Comparison of ENCODE assay signal across 23 cellular contexts in genomic region chr4:141254326-141254725, GRCh38. TPM values are rescaled to one million over a fixed set of nuclear protein-coding genes. Genes with fewer than 3 reads are reported as not detected.
DNase-seq lines count a peak whose midpoint lies in the region; ATAC-seq, FAIRE-seq and TF ChIP-seq lines count a peak whose summit lies in the region.
"Had no signal": no experiment of that assay in that cellular context is flagged by ENCODE, and none has a peak within 500 bp of the region (broad histone marks: within the 10 kb centered on the region; RNA-seq: fewer than 3 reads in every experiment).

No MANE protein-coding gene starts in this region.

- H2BK20ac ChIP-seq in H1 (ENCODE audit: low read length): no peak overlapping the region

- H3K4me3 ChIP-seq in HepG2 (replicated peaks in 1 of 3; ENCODE audit: insufficient read depth in 1 of 3, low read depth in 2 of 3, low read length in 3 of 3) (no peak overlapping the region), right lobe of liver (no peak overlapping the region), MM.1S (ENCODE audit: low read length) (no peak overlapping the region), H1 (ENCODE audit: extremely low read depth in 1 of 4, insufficient read depth in 2 of 4, low read depth in 3 of 4, low read length in 4 of 4) (no peak overlapping the region), right cardiac atrium (ENCODE audit: low read length) (no peak overlapping the region), ovary (no peak overlapping the region)
- H3K4me3 ChIP-seq: sigmoid colon had no signal

- H2AK5ac ChIP-seq in H1 (ENCODE audit: low read depth, low read length): no peak overlapping the region

- H3K23me2 ChIP-seq in H1 (ENCODE audit: low read depth, low read length): no peaks in the 10 kb centered on the region

- no peak overlapping the region for H2BK12ac ChIP-seq in H1 (ENCODE audit: low read depth, low read length)

- POLR2A ChIA-PET in HepG2 (lab: Yijun Ruan, JAX) (no interaction called here), H1 (lab: Charles Lee; ENCODE audit: partially characterized antibody) (no interaction called here)

- no peaks in the 10 kb centered on the region for H4K20me1 ChIP-seq in HepG2 (ENCODE audit: insufficient read depth, low read length)
- no peaks in the 10 kb centered on the region for H4K20me1 ChIP-seq in MM.1S (ENCODE audit: insufficient read depth, low read length)
- H4K20me1 ChIP-seq in H1 (replicated peaks in 1 of 2; ENCODE audit: control insufficient read depth in 1 of 2, insufficient read depth in 2 of 2, low read length in 2 of 2): no peaks in the 10 kb centered on the region

- no peak for TF ChIP-seq EP300 in HepG2 (IDR thresholded peaks at IDR 0.05; ENCODE audit: low read depth in 2 of 2, low read length in 2 of 2)
- no peak for TF ChIP-seq EP300 in HepG2 (CRISPR knock-in tag; IDR thresholded peaks at IDR 0.05; ENCODE audit: borderline replicate concordance)
- TF ChIP-seq EP300 in H1 (IDR thresholded peaks at IDR 0.05; ENCODE audit: borderline replicate concordance in 1 of 2, low read depth in 2 of 2, low read length in 2 of 2): no peak
- TF ChIP-seq EP300 in ovary (IDR thresholded peaks at IDR 0.05): no peak

- intact Hi-C loops in HepG2 (cut with micrococcal nuclease; ENCODE audit: unreplicated experiment) (no loop called here), right lobe of liver (cut with DNase I) (no loop called here), right cardiac atrium (cut with DNase I) (no loop called here), ovary (cut with DNase I) (no loop called here)

- no peaks in the 10 kb centered on the region for H3K27me3 ChIP-seq in HepG2 (ENCODE audit: control insufficient read depth in 1 of 2, insufficient read depth in 2 of 2, low read length in 2 of 2)
- no peaks in the 10 kb centered on the region for H3K27me3 ChIP-seq in right lobe of liver
- no peaks in the 10 kb centered on the region for H3K27me3 ChIP-seq in MM.1S (replicated peaks; ENCODE audit: insufficient read depth, low read length)
- H3K27me3 ChIP-seq in H1 (replicated peaks in 1 of 4; ENCODE audit: control insufficient read depth in 3 of 4, extremely low read depth in 1 of 4, insufficient read depth in 3 of 4, low read length in 3 of 4): no peaks in the 10 kb centered on the region
- no peaks in the 10 kb centered on the region for H3K27me3 ChIP-seq in right cardiac atrium (ENCODE audit: control insufficient read depth, insufficient read depth)
- no peaks in the 10 kb centered on the region for H3K27me3 ChIP-seq in ovary
- H3K27me3 ChIP-seq: neutrophil, sigmoid colon had no signal

- TF ChIP-seq CTCF in HepG2 (CRISPR knock-in tag; IDR thresholded peaks at IDR 0.05) (no peak), right lobe of liver (IDR thresholded peaks at IDR 0.05) (no peak), MM.1S (IDR thresholded peaks at IDR 0.05; ENCODE audit: low read length) (peak; percentile 26), H1 (IDR thresholded peaks at IDR 0.05; ENCODE audit: control extremely low read depth in 1 of 3, insufficient read depth in 1 of 3, low read depth in 1 of 3, low read length in 3 of 3) (peak; percentile 18 to 52 (median 40); a peak in 2 of 4 replicates), ovary (IDR thresholded peaks at IDR 0.05) (no peak)

- no peak overlapping the region for H3K4ac ChIP-seq in H1 (replicated peaks; ENCODE audit: insufficient read length, low read depth, low read length)

- TF ChIP-seq RAD21 in HepG2 (CRISPR knock-in tag; IDR thresholded peaks at IDR 0.05): no peak
- TF ChIP-seq RAD21 in H1 (IDR thresholded peaks at IDR 0.05 in 1 of 2, conservative IDR thresholded peaks at IDR 0.05 in 1 of 2; ENCODE audit: low read depth in 2 of 2, low read length in 2 of 2): peak; percentile 22 to 36; a peak in 2 of 4 replicates

- H4K8ac ChIP-seq in H1 (ENCODE audit: extremely low read depth, insufficient read depth, low read length): peak overlapping the region; percentile 25; the same call in 1 of the 2 replicates

- H3K18ac ChIP-seq in H1 (ENCODE audit: extremely low read depth, low read length): no peak overlapping the region

- H4K5ac ChIP-seq in H1 (ENCODE audit: insufficient read length, low read depth, low read length): no peak overlapping the region

- no peak overlapping the region for H3K14ac ChIP-seq in H1 (ENCODE audit: insufficient read length)

- H3K79me2 ChIP-seq in HepG2 (ENCODE audit: insufficient read depth, low read length) (no peaks in the 10 kb centered on the region), MM.1S (ENCODE audit: low read length) (no peaks in the 10 kb centered on the region), H1 (ENCODE audit: control insufficient read depth in 1 of 2, insufficient read depth in 2 of 2, low read length in 2 of 2) (no peaks in the 10 kb centered on the region)

- H3K9me3 ChIP-seq in HepG2 (ENCODE audit: low read length) (no peaks in the 10 kb centered on the region), right lobe of liver (no peaks in the 10 kb centered on the region), MM.1S (replicated peaks; ENCODE audit: insufficient read depth, low read length) (no peaks in the 10 kb centered on the region), H1 (ENCODE audit: insufficient read depth in 2 of 2, low read depth in 1 of 2, low read length in 1 of 2) (no peaks in the 10 kb centered on the region), right cardiac atrium (ENCODE audit: control insufficient read depth, low read length) (no peaks in the 10 kb centered on the region), ovary (no peaks in the 10 kb centered on the region)
- H3K9me3 ChIP-seq: neutrophil, sigmoid colon had no signal

- no peak for DNase-seq in HepG2 (ENCODE audit: low spot score)
- DNase-seq in right lobe of liver: no peak
- no peak for DNase-seq in MM.1S
- no peak for DNase-seq in H1 (ENCODE audit: low read depth in 1 of 2, low spot score in 2 of 2)
- DNase-seq in hepatic stellate cell (ENCODE audit: low spot score): no peak
- DNase-seq in right cardiac atrium: no peak
- DNase-seq in ovary: no peak
- DNase-seq in dedifferentiated amniotic fluid mesenchymal stem cell (ENCODE audit: extremely low spot score): no peak
- DNase-seq: activated B cell treated with CpG ODN at 0.5 μM for 24 hours; activated effector memory CD4-positive, alpha-beta T cell treated with anti-CD3 and anti-CD28 coated beads, Interleukin-2, amount 50 U/mL, for 16 hours; amygdala; C1 segment of cervical spinal cord; DMS 273 treated with DMSO at 0.1 percent for 48 hours; foreskin fibroblast; left colon; NCI-H1694; NCI-H446 treated with DMSO at 0.1 percent for 48 hours; SHP77 treated with DMSO at 0.1 percent for 48 hours; sigmoid colon; stimulated activated CD4-positive, alpha-beta T cell treated with anti-CD3 and anti-CD28 coated beads, Interleukin-1b, Interleukin-23, amount 100 ng/mL, for 48 hours; T-helper 17 cell had no signal

- H3K9me2 ChIP-seq in MM.1S (replicated peaks; ENCODE audit: insufficient read depth, low read length): no peaks in the 10 kb centered on the region

- H3K27ac ChIP-seq in HepG2 (ENCODE audit: extremely low read length, insufficient read depth, low read length) (no peak overlapping the region), right lobe of liver (no peak overlapping the region), MM.1S (ENCODE audit: low read length) (no peak overlapping the region), H1 (ENCODE audit: low read depth, low read length) (no peak overlapping the region), right cardiac atrium (ENCODE audit: low read length) (no peak overlapping the region), ovary (no peak overlapping the region)
- H3K27ac ChIP-seq: neutrophil, sigmoid colon had no signal

- H2BK15ac ChIP-seq in H1 (ENCODE audit: low read length): no peak overlapping the region

- H3K9ac ChIP-seq in HepG2 (ENCODE audit: insufficient read depth, low read depth, low read length) (no peak overlapping the region), MM.1S (ENCODE audit: low read length) (no peak overlapping the region), H1 (replicated peaks in 1 of 4; ENCODE audit: extremely low read depth in 1 of 4, low read depth in 3 of 4, low read length in 3 of 4) (no peak overlapping the region)

- H3K4me2 ChIP-seq in HepG2 (ENCODE audit: low read depth, low read length): no peak overlapping the region
- H3K4me2 ChIP-seq in MM.1S (ENCODE audit: low read depth, low read length): no peak overlapping the region
- H3K4me2 ChIP-seq in H1 (ENCODE audit: insufficient read depth in 1 of 2, low read depth in 2 of 2, low read length in 2 of 2): no peak overlapping the region

- no peaks in the 10 kb centered on the region for H3K4me1 ChIP-seq in HepG2 (ENCODE audit: insufficient read depth, low read length)
- no peaks in the 10 kb centered on the region for H3K4me1 ChIP-seq in right lobe of liver
- peaks cover 14% of the 10 kb centered on the region for H3K4me1 ChIP-seq in MM.1S (ENCODE audit: low read length)
- H3K4me1 ChIP-seq in H1 (replicated peaks in 1 of 4; ENCODE audit: control insufficient read depth in 3 of 4, insufficient read depth in 4 of 4, low read length in 3 of 4): no peaks in the 10 kb centered on the region
- no peaks in the 10 kb centered on the region for H3K4me1 ChIP-seq in right cardiac atrium (ENCODE audit: control insufficient read depth, insufficient read depth, low read length)
- H3K4me1 ChIP-seq in ovary (ENCODE audit: insufficient read depth): no peaks in the 10 kb centered on the region
- H3K4me1 ChIP-seq: sigmoid colon had no signal

- H2BK120ac ChIP-seq in H1 (replicated peaks; ENCODE audit: low read depth, low read length): no peak overlapping the region

- H3K56ac ChIP-seq in H1 (replicated peaks; ENCODE audit: insufficient read length, low read depth, low read length): no peak overlapping the region

- no peak overlapping the region for H4K91ac ChIP-seq in H1 (replicated peaks; ENCODE audit: insufficient read length, low read length)

- TF ChIP-seq POLR2A in HepG2 (IDR thresholded peaks at IDR 0.05; ENCODE audit: insufficient read depth in 1 of 2, low read depth in 2 of 2, low read length in 2 of 2) (no peak), right lobe of liver (IDR thresholded peaks at IDR 0.05) (no peak), H1 (IDR thresholded peaks at IDR 0.05; ENCODE audit: control extremely low read depth in 1 of 2, low read depth in 2 of 2, low read length in 2 of 2) (no peak), ovary (IDR thresholded peaks at IDR 0.05) (no peak)

- no TSS peak for BruUV-seq in HepG2 (replicated peaks; lab: Mats Ljungman, UMichigan)

- in situ Hi-C loops in HepG2 (cut with HindIII; ENCODE audit: extremely low pct_ligation_motif_present, low pct_unique_long_range_greater_than_20kb): no loop called here

- H3K36me3 ChIP-seq in HepG2 (replicated peaks in 1 of 2; ENCODE audit: control insufficient read depth in 1 of 2, insufficient read depth in 2 of 2, low read length in 2 of 2) (no peaks in the 10 kb centered on the region), right lobe of liver (no peaks in the 10 kb centered on the region), MM.1S (replicated peaks; ENCODE audit: insufficient read depth, low read length) (no peaks in the 10 kb centered on the region), H1 (ENCODE audit: control insufficient read depth in 2 of 4, insufficient read depth in 4 of 4, low read length in 3 of 4) (no peaks in the 10 kb centered on the region), ovary (no peaks in the 10 kb centered on the region)
- H3K36me3 ChIP-seq: neutrophil, sigmoid colon had no signal

- H2AFZ ChIP-seq in HepG2 (ENCODE audit: low read length) (no peak overlapping the region), MM.1S (ENCODE audit: low read length) (no peak overlapping the region), H1 (ENCODE audit: low read length) (0 out of 2 replicates have a peak overlapping the region, but pooled peaks have one; percentile 33)

- H3K79me1 ChIP-seq in H1 (ENCODE audit: low read depth, low read length): no peaks in the 10 kb centered on the region

- CTCF ChIA-PET in HepG2 (lab: Yijun Ruan, JAX; ENCODE audit: low intra/inter-chr PET ratio, low total read pairs) (no interaction called here), H1 (lab: Charles Lee; ENCODE audit: partially characterized antibody) (interaction anchor here (0.6 to 2.1 kb wide), 7 partner anchors 10 to 223 kb away, joined by 3 to 7 read pairs (median 4); no protein-coding TSS in a partner anchor)

- ATAC-seq in HepG2 (peak; percentile 66), right lobe of liver (no peak), right cardiac atrium (no peak)
- ATAC-seq: left colon, T-helper 17 cell had no signal

- no peak overlapping the region for H3K23ac ChIP-seq in H1 (ENCODE audit: insufficient read length)

- FAIRE-seq in HepG2 (lab: Jason Lieb, UNC): no peak
- no peak for FAIRE-seq in H1 (lab: Jason Lieb, UNC)
- FAIRE-seq: A204.1 had no signal

- H2BK5ac ChIP-seq in H1 (ENCODE audit: low read depth, low read length): no peak overlapping the region

- no peaks in the 10 kb centered on the region for H3F3A ChIP-seq in MM.1S (ENCODE audit: insufficient read depth, low read length)

RNA-seq across cellular contexts. Expression of gene ZNF330, which starts 33.6 kb away (rescaled TPM):
- total RNA-seq in HepG2 (2016; rRNA removed; fragmentation: Illumina TruSeq; extraction: Trizol): 43.4 and 61.1 TPM in 2 replicates
- 4.9 and 6.3 TPM in 2 replicates for total RNA-seq in HepG2 (2016; cell fraction: cytosol; rRNA removed; fragmentation: Illumina TruSeq; extraction: Trizol; ENCODE audit: low read depth)
- total RNA-seq in HepG2 (2016; cell fraction: insoluble cytoplasmic fraction; rRNA removed; fragmentation: Illumina TruSeq; extraction: Trizol): 39.4 and 58.0 TPM in 2 replicates
- 9.9 and 11.5 TPM in 2 replicates for total RNA-seq in HepG2 (2016; cell fraction: membrane; rRNA removed; fragmentation: Illumina TruSeq; extraction: Trizol)
- 28.2 and 29.3 TPM in 2 replicates for total RNA-seq in HepG2 (2016; cell fraction: nucleus; rRNA removed; fragmentation: Illumina TruSeq; extraction: Trizol)
- 17.3 and 23.3 TPM in 2 replicates for polyA plus RNA-seq in HepG2 (2011; rRNA removed)
- polyA plus RNA-seq in HepG2 (2011; cell fraction: cytosol; rRNA removed): 14.3 and 20.5 TPM in 2 replicates
- polyA plus RNA-seq in HepG2 (2011; cell fraction: nucleus; rRNA removed): 20.5 and 27.2 TPM in 2 replicates
- 32.8 and 34.6 TPM in 2 replicates for polyA plus RNA-seq in HepG2 (2012)
- 3.0 and 3.3 TPM in 2 replicates for polyA plus RNA-seq in HepG2 (2016; cell fraction: cytosol; fragmentation: Illumina TruSeq; extraction: Trizol; ENCODE audit: low read depth)
- 61.3 and 64.3 TPM in 2 replicates for polyA plus RNA-seq in HepG2 (2016; cell fraction: insoluble cytoplasmic fraction; fragmentation: Illumina TruSeq; extraction: Trizol; ENCODE audit: low read depth)
- 5.2 and 6.0 TPM in 2 replicates for polyA plus RNA-seq in HepG2 (2016; cell fraction: membrane; fragmentation: Illumina TruSeq; extraction: Trizol; ENCODE audit: low read depth)
- 37.0 and 39.1 TPM in 2 replicates for polyA plus RNA-seq in HepG2 (2016; cell fraction: nucleus; fragmentation: Illumina TruSeq; extraction: Trizol; ENCODE audit: insufficient read depth, low read depth)
- 17.1 and 19.3 TPM in 2 replicates for polyA minus RNA-seq in HepG2 (2011; rRNA and poly(A)+ RNA removed; ENCODE audit: low replicate concordance)
- 19.3 and 20.0 TPM in 2 replicates for polyA minus RNA-seq in HepG2 (2011; cell fraction: cytosol; rRNA and poly(A)+ RNA removed)
- polyA minus RNA-seq in HepG2 (2011; cell fraction: nucleus; rRNA and poly(A)+ RNA removed): 24.1 and 41.9 TPM in 2 replicates
- total RNA-seq in right lobe of liver: 10 to 100 TPM; 11.8 to 33.5 (median 26.0) TPM
- total RNA-seq in H1 (2021; fragmentation: NEBNext Ultra II Directional; extraction: Animal tissue kit (Norgen Biotek cat#: 25700)): 44.3 and 45.7 TPM in 2 replicates
- 16.0 and 17.7 TPM in 2 replicates for polyA plus RNA-seq in H1 (2011; rRNA removed)
- polyA plus RNA-seq in H1 (2011; cell fraction: cytosol; rRNA removed): 34.9 TPM
- 10.6 TPM for polyA plus RNA-seq in H1 (2011; cell fraction: nucleus; rRNA removed)
- 38.2 to 47.2 TPM (median 40.7 TPM) in 4 replicates for polyA plus RNA-seq in H1 (2012, experiment 1 of 2)
- 7.8 TPM for polyA plus RNA-seq in H1 (2012, experiment 2 of 2)
- polyA plus RNA-seq in H1 (2013, experiment 1 of 2): 25.5 TPM
- 27.7 TPM for polyA plus RNA-seq in H1 (2013, experiment 2 of 2)
- polyA minus RNA-seq in H1 (2011; rRNA and poly(A)+ RNA removed): 43.7 and 60.5 TPM in 2 replicates
- 29.3 TPM for polyA minus RNA-seq in H1 (2011; cell fraction: cytosol; rRNA and poly(A)+ RNA removed)
- polyA minus RNA-seq in H1 (2011; cell fraction: nucleus; rRNA and poly(A)+ RNA removed): 11.6 TPM
- 10 to 100 TPM; 62.7 to 77.0 (median 68.1) TPM for total RNA-seq in right cardiac atrium
- polyA plus RNA-seq in right cardiac atrium: 57.4 TPM
- 10 to 100 TPM; 11.9 to 36.6 (median 34.5) TPM for total RNA-seq in ovary
- polyA plus RNA-seq in ovary: 10 to 100 TPM; 23.1 to 41.8 TPM

Comparison
In these comparisons a context has a peak if more than half of its experiments do, and no peak if none do; other contexts are left out.
1. CTCF ChIP-seq: peak in MM.1S (single experiment) and H1 (3 of 3); none in HepG2 (single experiment), right lobe of liver (0 of 4) and ovary (0 of 3).
2. Of the 41 proteins assayed by ChIP-seq in both HepG2 and H1: peak only in HepG2: none; only in H1: CTCF and RAD21; in both: none; in neither: 39.